Comparison of ENCODE assay signal across 8 cellular contexts in genomic region chr22:24433868-24434471, GRCh38. TPM values are rescaled to one million over a fixed set of nuclear protein-coding genes. Genes with fewer than 3 reads are reported as not detected.
DNase-seq lines count a peak whose midpoint lies in the region; ATAC-seq and TF ChIP-seq lines count a peak whose summit lies in the region.

No MANE protein-coding gene starts in this region.

- no peak overlapping the region for H3K4me3 ChIP-seq in right atrium auricular region
- H3K4me3 ChIP-seq in HAP-1 = no peak overlapping the region

- intact Hi-C loops in activated B cell treated with CpG ODN at 0.5 μM for 24 hours (cut with micrococcal nuclease) = loop anchor here (1.0 to 10.0 kb wide), 11 partner anchors 10 to 1292 kb away; partner anchors contain the start of genes DERL3, GUCD1, RSPH14 and SNRPD3

- ATAC-seq in GM19397 (IDR thresholded peaks at IDR 0.05; ENCODE audit: unreplicated experiment) (peak; percentile 67), HG03442 (IDR thresholded peaks at IDR 0.05; ENCODE audit: unreplicated experiment) (peak; percentile 66), activated B cell treated with CpG ODN at 0.5 μM for 24 hours (ENCODE audit: low read depth) (peak; percentile 69)

- TF ChIP-seq CTCF in activated B cell treated with CpG ODN at 0.5 μM for 24 hours (IDR thresholded peaks at IDR 0.05) (no peak), right atrium auricular region (IDR thresholded peaks at IDR 0.05) (no peak)

- POLR2A ChIA-PET in activated B cell treated with CpG ODN at 0.5 μM for 24 hours (lab: Charles Lee) = interaction anchor here (1.0 to 7.0 kb wide), 13 partner anchors 9 to 540 kb away, joined by 3 to 154 read pairs (median 6); partner anchors contain the start of genes ADORA2A, GUCD1 and MIF

- H3K27ac ChIP-seq in right atrium auricular region = peak overlapping the region; percentile 47 to 69

- peak overlapping the region; percentile 78 for H3K4me3 Mint-ChIP-seq in activated B cell treated with CpG ODN at 0.5 μM for 24 hours

- peaks cover 22% of the 10 kb centered on the region for H3K36me3 Mint-ChIP-seq in activated B cell treated with CpG ODN at 0.5 μM for 24 hours (ENCODE audit: low read depth)

- CTCF ChIA-PET in activated B cell treated with CpG ODN at 0.5 μM for 24 hours (lab: Charles Lee) = interaction anchor here (1.3 to 2.7 kb wide), 7 partner anchors 8 to 540 kb away, joined by 3 to 29 read pairs (median 6); partner anchors contain the start of gene MIF

- no peaks in the 10 kb centered on the region for H3K27me3 Mint-ChIP-seq in activated B cell treated with CpG ODN at 0.5 μM for 24 hours

- DNase-seq in GM04503 (ENCODE audit: low read depth) = peak; percentile 14
- DNase-seq in activated B cell treated with CpG ODN at 0.5 μM for 24 hours = peak; percentile 57
- no peak for DNase-seq in right atrium auricular region (ENCODE audit: low spot score)
- DNase-seq in NCI-H82 (lab: John Stamatoyannopoulos, UW) = no peak
- DNase-seq in HAP-1 (ENCODE audit: low spot score in 2 of 2) = no peak
- DNase-seq in NCI-H2227 (lab: John Stamatoyannopoulos, UW; ENCODE audit: unreplicated experiment) = no peak

- H3K27ac Mint-ChIP-seq in activated B cell treated with CpG ODN at 0.5 μM for 24 hours = peak overlapping the region; percentile 99

- H3K9me3 Mint-ChIP-seq in activated B cell treated with CpG ODN at 0.5 μM for 24 hours = no peaks in the 10 kb centered on the region

- H3K36me3 ChIP-seq in right atrium auricular region = no peaks in the 10 kb centered on the region
- no peaks in the 10 kb centered on the region for H3K36me3 ChIP-seq in HAP-1 (replicated peaks)

- peaks cover 98% of the 10 kb centered on the region for H3K4me1 Mint-ChIP-seq in activated B cell treated with CpG ODN at 0.5 μM for 24 hours

- H3K9me3 ChIP-seq in right atrium auricular region (no peaks in the 10 kb centered on the region), HAP-1 (no peaks in the 10 kb centered on the region)

- no peaks in the 10 kb centered on the region for H3K27me3 ChIP-seq in right atrium auricular region
- no peaks in the 10 kb centered on the region for H3K27me3 ChIP-seq in HAP-1 (ENCODE audit: low read depth)

- in situ Hi-C loops in HAP-1 (cut with MboI; ENCODE audit: low sequenced_read_pairs) = no loop called here

- peaks cover 0 to 77% of the 10 kb centered on the region in 2 donors for H3K4me1 ChIP-seq in right atrium auricular region
- no peaks in the 10 kb centered on the region for H3K4me1 ChIP-seq in HAP-1

RNA-seq across cellular contexts. Expression of gene ADORA2A, which starts 6.6 kb away (rescaled TPM):
- total RNA-seq in activated B cell treated with CpG ODN at 0.5 μM for 24 hours = 35.7 and 35.8 TPM in 2 replicates
- total RNA-seq in right atrium auricular region = 1 to 10 TPM; 5.9 to 7.1 TPM

Comparison
In these comparisons a context has a peak if more than half of its experiments do, and no peak if none do; other contexts are left out.
1. DNase-seq: peak in GM04503 (single experiment) and activated B cell treated with CpG ODN at 0.5 μM for 24 hours (single experiment); none in right atrium auricular region (single experiment), NCI-H82 (single experiment), HAP-1 (0 of 2) and NCI-H2227 (single experiment).
2. Peak in every context shown above with its lines, with median percentiles within 50 percentile points of each other: ATAC-seq.